9 cellular contexts compared by ENCODE assay signal in the genomic region with DNA sequence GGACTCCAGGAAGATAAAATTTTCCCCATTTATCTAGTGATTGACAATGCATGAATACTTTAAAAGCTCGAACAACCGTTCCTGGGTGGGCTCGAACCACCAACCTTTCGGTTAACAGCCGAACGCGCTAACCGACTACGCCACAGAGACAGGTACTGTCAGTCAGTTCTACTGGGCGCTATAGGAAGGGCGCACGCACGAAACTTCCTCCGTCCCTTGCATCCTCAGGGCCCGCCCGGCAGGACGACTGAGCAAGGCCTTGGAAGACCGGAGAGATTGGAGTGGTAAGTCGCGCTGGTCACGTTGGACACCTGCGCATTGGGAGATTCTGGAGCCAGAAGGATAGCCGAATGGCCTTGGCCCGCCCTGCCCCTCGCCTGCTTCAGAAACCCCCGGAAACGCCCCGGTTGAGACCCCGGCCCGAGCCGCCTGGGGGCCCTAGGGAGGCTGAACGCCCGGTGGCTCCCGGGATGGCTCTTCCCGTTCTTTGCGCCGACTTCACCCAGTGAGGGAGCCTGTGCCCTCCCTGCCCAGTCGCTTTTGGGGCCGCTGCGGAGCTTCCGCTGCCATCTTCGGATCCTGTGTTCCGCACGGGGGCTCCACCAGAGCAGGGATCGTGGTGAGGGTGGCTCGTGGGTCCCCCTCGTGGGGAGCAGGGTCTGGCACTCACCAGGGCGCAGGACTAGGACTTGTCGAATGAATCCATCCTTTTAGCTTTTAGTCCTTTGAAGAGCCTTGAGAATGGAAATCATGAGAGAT. TPM values are rescaled to one million over a fixed set of nuclear protein-coding genes. Genes with fewer than 3 reads are reported as not detected.
A peak's percentile ranks its signal among the peaks of the same experiment; 100 is the strongest.
DNase-seq lines count a peak whose midpoint lies in the region; ATAC-seq and TF ChIP-seq lines count a peak whose summit lies in the region.
"Not testable (repeated sequence)": the region's sequence is repeated elsewhere in the genome, so short reads cannot be mapped to it uniquely, and the experiment has no call there.
"Had no signal": no experiment of that assay in that cellular context is flagged by ENCODE, and none has a peak within 500 bp of the region (broad histone marks: within the 10 kb centered on the region; RNA-seq: fewer than 3 reads in every experiment).

No MANE protein-coding gene starts in this region.

- CTCF ChIA-PET in Calu3 (lab: Charles Lee); IMR-90 (lab: Yijun Ruan, JAX): not testable (repeated sequence)

- TF ChIP-seq CTCF in Calu3 (IDR thresholded peaks at IDR 0.05; ENCODE audit: unreplicated experiment), result peak; percentile 48
- peak; percentile 30 for TF ChIP-seq CTCF in IMR-90 (conservative IDR thresholded peaks at IDR 0.05; ENCODE audit: low read depth, low read length)
- TF ChIP-seq CTCF in parathyroid adenoma (IDR thresholded peaks at IDR 0.05), result peak; percentile 32

- not testable (repeated sequence) for H3K9me3 Mint-ChIP-seq in Calu3 (ENCODE audit: low read depth, unreplicated experiment)

- H4K8ac ChIP-seq in IMR-90 (ENCODE audit: low read depth in 2 of 2, low read length in 2 of 2), result not testable (repeated sequence)

- H2AK5ac ChIP-seq in IMR-90 (ENCODE audit: low read depth, low read length), result not testable (repeated sequence)

- H2BK15ac ChIP-seq in IMR-90 (ENCODE audit: low read depth, low read length), result not testable (repeated sequence)

- H3K4me3 Mint-ChIP-seq in Calu3 (ENCODE audit: low read depth, unreplicated experiment), result peak overlapping the region; percentile 54

- not testable (repeated sequence) for H3K36me3 Mint-ChIP-seq in Calu3 (ENCODE audit: insufficient read depth, unreplicated experiment)

- POLR2A ChIA-PET in IMR-90 (lab: Charles Lee; ENCODE audit: unreplicated experiment), result not testable (repeated sequence)

- H3K9ac ChIP-seq in IMR-90 (ENCODE audit: low read depth, low read length); parathyroid adenoma: not testable (repeated sequence)

- not testable (repeated sequence) for H2AK9ac ChIP-seq in IMR-90 (replicated peaks; ENCODE audit: low read depth, low read length, poor library complexity)

- not testable (repeated sequence) for H3K9me1 ChIP-seq in IMR-90 (ENCODE audit: insufficient read depth, low read length)

- H3K36me3 ChIP-seq in IMR-90 (ENCODE audit: control insufficient read depth, insufficient read depth, low read length); parathyroid adenoma (ENCODE audit: control insufficient read depth, insufficient read depth, low read length): not testable (repeated sequence)

- H4K5ac ChIP-seq in IMR-90 (ENCODE audit: low read depth, low read length), result not testable (repeated sequence)

- dilution Hi-C loops in IMR-90 (cut with HindIII; ENCODE audit: low sequenced_read_pairs, unreplicated experiment), result not testable (repeated sequence)

- in situ Hi-C loops in IMR-90 (cut with MboI; ENCODE audit: low sequenced_read_pairs), result not testable (repeated sequence)

- not testable (repeated sequence) for H2AFZ ChIP-seq in IMR-90 (replicated peaks; ENCODE audit: low read length, poor library complexity)
- peak overlapping the region; percentile 66 for H2AFZ ChIP-seq in parathyroid adenoma

- DNase-seq in Calu3 (peak; percentile 76), IMR-90 (peak; percentile 62), SIG-M5 treated with dmso at 0.1 percent for 504 hours (lab: John Stamatoyannopoulos, UW; ENCODE audit: unreplicated experiment) (peak; percentile 11), cerebellum (ENCODE audit: low spot score) (peak; percentile 10), iPS-NIHi7 (ENCODE audit: extremely low spot score) (peak; percentile 9)
- peak; percentile 92 for DNase-seq in activated CD8-positive, alpha-beta memory T cell treated with anti-CD3 and anti-CD28 coated beads, Interleukin-2, amount 50 U/mL, for 48 hours
- peak; percentile 39 to 55 for DNase-seq in stimulated activated CD8-positive, alpha-beta memory T cell treated with anti-CD3 and anti-CD28 coated beads, Interleukin-7, amount 100 ng/mL, for 4 hours (ENCODE audit: low read depth in 2 of 2)

- H4K20me1 ChIP-seq in IMR-90 (ENCODE audit: insufficient read depth, low read length), result not testable (repeated sequence)

- TF ChIP-seq RAD21 in IMR-90 (IDR thresholded peaks at IDR 0.05; ENCODE audit: low read length), result not testable (repeated sequence)

- intact Hi-C loops in Calu3 (cut with micrococcal nuclease; ENCODE audit: unreplicated experiment); IMR-90 (cut with micrococcal nuclease): not testable (repeated sequence)

- ATAC-seq in IMR-90 (ENCODE audit: low read depth), result not testable (repeated sequence)

- not testable (repeated sequence) for H3K56ac ChIP-seq in IMR-90 (ENCODE audit: extremely low read depth, insufficient read depth, low read length)

- H3K4me1 ChIP-seq in IMR-90 (ENCODE audit: control insufficient read depth, insufficient read depth, low read length); parathyroid adenoma: not testable (repeated sequence)

- not testable (repeated sequence) for H3K14ac ChIP-seq in IMR-90 (replicated peaks; ENCODE audit: low read depth, low read length)

- not testable (repeated sequence) for H2BK120ac ChIP-seq in IMR-90 (ENCODE audit: low read depth, low read length)

- H4K91ac ChIP-seq in IMR-90 (ENCODE audit: insufficient read depth, low read depth, low read length), result not testable (repeated sequence)

- not testable (repeated sequence) for H3K79me2 ChIP-seq in parathyroid adenoma

- not testable (repeated sequence) for H3K79me1 ChIP-seq in IMR-90 (ENCODE audit: low read depth in 1 of 2, low read length in 2 of 2)

- H3K27ac ChIP-seq in IMR-90 (ENCODE audit: insufficient read depth, low read length), result not testable (repeated sequence)
- H3K27ac ChIP-seq in parathyroid adenoma, result peak overlapping the region; percentile 72

- not testable (repeated sequence) for H3K27me3 Mint-ChIP-seq in Calu3 (ENCODE audit: unreplicated experiment)

- H3K4me3 ChIP-seq in IMR-90 (ENCODE audit: insufficient read depth, low read depth, low read length), result peak overlapping the region; percentile 65
- H3K4me3 ChIP-seq in parathyroid adenoma (ENCODE audit: low read depth, low read length), result peak overlapping the region; percentile 22

- H3K4me2 ChIP-seq in IMR-90 (ENCODE audit: low read depth, low read length), result peak overlapping the region; percentile 67
- peak overlapping the region; percentile 49 for H3K4me2 ChIP-seq in parathyroid adenoma (ENCODE audit: low read length)

- not testable (repeated sequence) for H3K18ac ChIP-seq in IMR-90 (ENCODE audit: low read depth, low read length)

- not testable (repeated sequence) for H3K4me1 Mint-ChIP-seq in Calu3 (ENCODE audit: low read depth, unreplicated experiment)

- not testable (repeated sequence) for TF ChIP-seq POLR2A in IMR-90 (IDR thresholded peaks at IDR 0.05; ENCODE audit: low read depth, low read length)

- H3K9me3 ChIP-seq in IMR-90 (ENCODE audit: control insufficient read depth, insufficient read depth, low read length); parathyroid adenoma (ENCODE audit: control insufficient read depth, low read length): not testable (repeated sequence)

- not testable (repeated sequence) for H3K23ac ChIP-seq in IMR-90 (ENCODE audit: low read depth, low read length)

- not testable (repeated sequence) for BruUV-seq in Calu3 (replicated peaks; lab: Mats Ljungman, UMichigan); IMR-90 (replicated peaks; lab: Mats Ljungman, UMichigan)

- not testable (repeated sequence) for H2BK20ac ChIP-seq in IMR-90 (ENCODE audit: low read depth, low read length)

- peak overlapping the region; percentile 91 for H3K27ac Mint-ChIP-seq in Calu3 (ENCODE audit: unreplicated experiment)

- not testable (repeated sequence) for H3K4ac ChIP-seq in IMR-90 (ENCODE audit: low read depth, low read length)

- not testable (repeated sequence) for H3K27me3 ChIP-seq in IMR-90 (ENCODE audit: control insufficient read depth, insufficient read depth, low read length); parathyroid adenoma (ENCODE audit: control insufficient read depth, insufficient read depth, low read length)

- H2BK5ac ChIP-seq in IMR-90 (ENCODE audit: low read depth, low read length, poor library complexity, severe bottlenecking), result not testable (repeated sequence)

- WGBS in IMR-90 (ENCODE audit: extremely low coverage in 2 of 2, insufficient read length in 1 of 2), 2 experiments, result no CpG with 5 or more reads among the region's 49 CpGs

RNA-seq across cellular contexts. Expression of gene PPIAL4A, which starts 45.2 kb away (rescaled TPM):
- total RNA-seq in Calu3 (2022) (not detected in 2 replicates), IMR-90 (2012; rRNA removed) (not detected in 2 replicates), cerebellum (not detected)
- polyA plus RNA-seq in IMR-90 (2012; rRNA removed), result not detected in 2 replicates
- not detected in 2 replicates for polyA plus RNA-seq in IMR-90 (2012; cell fraction: cytosol; rRNA removed)
- polyA plus RNA-seq in IMR-90 (2012; cell fraction: nucleus; rRNA removed; ENCODE audit: low replicate concordance), result not detected in 2 replicates
- total RNA-seq: RPMI7951 had no signal

Comparison
In these comparisons a context has a peak if more than half of its experiments do, and no peak if none do; other contexts are left out.
1. DNase-seq: peak in every context shown above with its lines; median percentile 92 in activated CD8-positive, alpha-beta memory T cell treated with anti-CD3 and anti-CD28 coated beads, Interleukin-2, amount 50 U/mL, for 48 hours; 76 in Calu3; 62 in IMR-90; 47 in stimulated activated CD8-positive, alpha-beta memory T cell treated with anti-CD3 and anti-CD28 coated beads, Interleukin-7, amount 100 ng/mL, for 4 hours; 11 in SIG-M5 treated with dmso at 0.1 percent for 504 hours; 10 in cerebellum; 9 in iPS-NIHi7.